8 cellular contexts compared by ENCODE assay signal in the genomic region with DNA sequence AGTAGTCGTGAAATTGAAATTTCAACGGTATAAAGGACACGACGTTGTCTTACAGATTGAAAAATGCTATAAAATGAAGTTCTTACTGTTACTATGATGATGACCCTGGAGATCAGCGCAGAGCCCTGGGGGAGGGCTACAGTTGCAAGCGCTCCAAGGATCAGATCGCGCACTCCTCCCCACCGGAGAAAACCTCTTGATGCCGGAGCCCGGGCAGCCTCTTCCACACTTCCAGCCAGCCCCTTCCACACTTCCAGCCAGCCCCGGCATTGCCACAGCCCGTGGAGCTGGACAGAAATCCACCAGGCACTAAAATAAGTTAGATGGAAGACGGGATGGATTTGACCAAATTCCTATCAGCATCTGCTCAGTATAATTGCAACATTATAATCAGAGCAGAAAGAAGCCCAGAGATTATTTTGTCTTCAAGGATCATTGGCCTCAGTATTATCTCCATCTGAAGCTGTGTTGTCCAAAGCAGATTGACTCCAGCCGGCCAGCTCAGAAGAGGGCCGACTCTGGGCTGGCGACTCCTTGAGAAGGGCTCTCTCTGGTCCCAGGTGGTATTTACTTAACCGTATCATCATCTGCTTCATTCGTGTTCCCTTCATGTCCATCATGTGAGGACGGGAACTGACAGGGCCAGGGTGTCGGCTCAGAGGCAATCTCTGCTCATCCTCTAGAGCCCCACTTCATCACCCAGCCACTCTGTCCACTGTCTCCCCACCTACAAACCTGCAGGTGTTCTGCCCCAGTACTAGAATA. TPM values are rescaled to one million over a fixed set of nuclear protein-coding genes. Genes with fewer than 3 reads are reported as not detected.
A peak's percentile ranks its signal among the peaks of the same experiment; 100 is the strongest.
DNase-seq lines count a peak whose midpoint lies in the region; ATAC-seq and TF ChIP-seq lines count a peak whose summit lies in the region.

No MANE protein-coding gene starts in this region.

- ATAC-seq in HG03520 (IDR thresholded peaks at IDR 0.05; ENCODE audit: unreplicated experiment) (no peak), HG02798 (IDR thresholded peaks at IDR 0.05; ENCODE audit: poor library complexity, unreplicated experiment) (no peak), HG03439 (IDR thresholded peaks at IDR 0.05; ENCODE audit: unreplicated experiment) (no peak)

- no peak overlapping the region for H3K18ac ChIP-seq in neuronal stem cell (ENCODE audit: low read length)

- no peak overlapping the region for H4K8ac ChIP-seq in neuronal stem cell (ENCODE audit: low read depth, low read length)

- no peak overlapping the region for H2BK15ac ChIP-seq in neuronal stem cell (ENCODE audit: low read length)

- no peak overlapping the region for H3K23ac ChIP-seq in neuronal stem cell (ENCODE audit: low read depth, low read length, poor library complexity)

- no peaks in the 10 kb centered on the region for H3K9me3 ChIP-seq in NT2/D1 (ENCODE audit: insufficient read depth, low read length)
- H3K9me3 ChIP-seq in ectodermal cell (ENCODE audit: control insufficient read depth, low read length): no peaks in the 10 kb centered on the region
- H3K9me3 ChIP-seq in neuronal stem cell (replicated peaks in 1 of 2; ENCODE audit: control insufficient read depth in 2 of 2, insufficient read depth in 1 of 2, low read depth in 1 of 2, low read length in 2 of 2): peaks cover 0 to 2% of the 10 kb centered on the region in 2 donors

- peak overlapping the region; percentile 68 for H3K9ac ChIP-seq in NT2/D1 (ENCODE audit: insufficient read length, low read depth)
- H3K9ac ChIP-seq in neuronal stem cell (ENCODE audit: low read depth, low read length, poor library complexity): no peak overlapping the region

- peak overlapping the region; percentile 81; the same call in 1 of the 2 replicates for H3K27ac ChIP-seq in C4-2B
- no peak overlapping the region for H3K27ac ChIP-seq in ectodermal cell (ENCODE audit: insufficient read depth, low read depth, low read length, poor library complexity, severe bottlenecking)
- no peak overlapping the region for H3K27ac ChIP-seq in neuronal stem cell (replicated peaks; ENCODE audit: low read length)

- no peak overlapping the region for H3K14ac ChIP-seq in neuronal stem cell (ENCODE audit: low read length)

- no peaks in the 10 kb centered on the region for H3K36me3 ChIP-seq in NT2/D1 (ENCODE audit: insufficient read depth, insufficient read length, low read length)
- H3K36me3 ChIP-seq in ectodermal cell (ENCODE audit: control insufficient read depth, insufficient read depth, low read length): no peaks in the 10 kb centered on the region
- H3K36me3 ChIP-seq in neuronal stem cell (replicated peaks in 1 of 2; ENCODE audit: control insufficient read depth in 2 of 2, insufficient read depth in 2 of 2, low read length in 2 of 2): no peaks in the 10 kb centered on the region

- H2AK5ac ChIP-seq in neuronal stem cell (ENCODE audit: low read depth, low read length): no peak overlapping the region

- no peak overlapping the region for H3K4ac ChIP-seq in neuronal stem cell (ENCODE audit: low read length)

- WGBS in ectodermal cell, 2 experiments: 72 to 74% methylated on average over 21 of the region's 21 CpGs
- WGBS in neuronal stem cell (ENCODE audit: extremely low coverage in 2 of 2, insufficient read length in 2 of 2, insufficient replicate concordance in 1 of 2), 2 donors: no CpG with 5 or more reads among the region's 21 CpGs

- peak overlapping the region; percentile 85 for H3K4me2 ChIP-seq in neuronal stem cell (ENCODE audit: insufficient read depth, low read length, poor library complexity, severe bottlenecking)

- no peaks in the 10 kb centered on the region for H3K79me1 ChIP-seq in neuronal stem cell (ENCODE audit: low read depth, low read length)

- H3K4me1 ChIP-seq in NT2/D1 (ENCODE audit: insufficient read depth, insufficient read length) (peaks cover 2% of the 10 kb centered on the region), ectodermal cell (ENCODE audit: control insufficient read depth, insufficient read depth, low read length) (peaks cover 12% of the 10 kb centered on the region), neuronal stem cell (ENCODE audit: control insufficient read depth in 2 of 2, insufficient read depth in 1 of 2, low read depth in 1 of 2, low read length in 2 of 2) (peaks cover 10 to 16% of the 10 kb centered on the region in 2 donors)

- H2BK5ac ChIP-seq in neuronal stem cell (ENCODE audit: low read length): no peak overlapping the region

- peaks cover 43% of the 10 kb centered on the region for H3K27me3 ChIP-seq in NT2/D1 (ENCODE audit: insufficient read depth, insufficient read length)
- peaks cover 61% of the 10 kb centered on the region for H3K27me3 ChIP-seq in ectodermal cell (ENCODE audit: control insufficient read depth, insufficient read depth, low read length, poor library complexity, severe bottlenecking)
- H3K27me3 ChIP-seq in neuronal stem cell (ENCODE audit: control insufficient read depth in 3 of 3, insufficient read depth in 3 of 3, low read depth in 1 of 3, low read length in 3 of 3): peaks cover 10 to 66% (median 34%) of the 10 kb centered on the region in 3 experiments

- H2BK12ac ChIP-seq in neuronal stem cell (ENCODE audit: low read length): no peak overlapping the region

- TF ChIP-seq CTCF in C4-2B (conservative IDR thresholded peaks at IDR 0.05): no peak

- H4K91ac ChIP-seq in neuronal stem cell (ENCODE audit: low read depth, low read length, poor library complexity): no peak overlapping the region

- DNase-seq in NT2/D1 (ENCODE audit: low read depth, low spot score) (no peak), neuronal stem cell (ENCODE audit: low spot score) (no peak), NCI-H1092 (lab: John Stamatoyannopoulos, UW) (no peak)

- H3K4me3 ChIP-seq in NT2/D1 (ENCODE audit: insufficient read length, low read depth) (peak overlapping the region; percentile 27), ectodermal cell (ENCODE audit: insufficient read depth, low read depth, low read length) (peak overlapping the region; percentile 40), neuronal stem cell (ENCODE audit: low read length in 2 of 2) (no peak overlapping the region)

- peak overlapping the region; percentile 92 for H2AFZ ChIP-seq in neuronal stem cell (ENCODE audit: low read length)

- no peak overlapping the region for H2BK120ac ChIP-seq in neuronal stem cell (ENCODE audit: low read depth, low read length)

RNA-seq across cellular contexts. Expression of a gene that starts 0.8 kb away (rescaled TPM):
- polyA plus RNA-seq in ectodermal cell (2013, experiment 1 of 4): 28.0 TPM
- 33.8 TPM for polyA plus RNA-seq in ectodermal cell (2013, experiment 2 of 4)
- polyA plus RNA-seq in ectodermal cell (2013, experiment 3 of 4): 20.0 TPM
- 23.5 TPM for polyA plus RNA-seq in ectodermal cell (2013, experiment 4 of 4)
- 9.6 TPM for polyA plus RNA-seq in neuronal stem cell (2013, experiment 1 of 2)
- polyA plus RNA-seq in neuronal stem cell (2013, experiment 2 of 2): 9.0 TPM

RNA-seq across cellular contexts. Expression of a gene that starts 52.7 kb away (rescaled TPM):
- 43.1 TPM for polyA plus RNA-seq in ectodermal cell (2013, experiment 1 of 4)
- 48.1 TPM for polyA plus RNA-seq in ectodermal cell (2013, experiment 2 of 4)
- polyA plus RNA-seq in ectodermal cell (2013, experiment 3 of 4): 29.9 TPM
- 32.1 TPM for polyA plus RNA-seq in ectodermal cell (2013, experiment 4 of 4)
- polyA plus RNA-seq in neuronal stem cell (2013, experiment 1 of 2): 19.9 TPM
- 21.0 TPM for polyA plus RNA-seq in neuronal stem cell (2013, experiment 2 of 2)

Comparison
In these comparisons a context has a peak if more than half of its experiments do, and no peak if none do; other contexts are left out.
1. H3K4me3 ChIP-seq: peak in NT2/D1 (single experiment) and ectodermal cell (single experiment); none in neuronal stem cell (0 of 2).